In the genomic region with DNA sequence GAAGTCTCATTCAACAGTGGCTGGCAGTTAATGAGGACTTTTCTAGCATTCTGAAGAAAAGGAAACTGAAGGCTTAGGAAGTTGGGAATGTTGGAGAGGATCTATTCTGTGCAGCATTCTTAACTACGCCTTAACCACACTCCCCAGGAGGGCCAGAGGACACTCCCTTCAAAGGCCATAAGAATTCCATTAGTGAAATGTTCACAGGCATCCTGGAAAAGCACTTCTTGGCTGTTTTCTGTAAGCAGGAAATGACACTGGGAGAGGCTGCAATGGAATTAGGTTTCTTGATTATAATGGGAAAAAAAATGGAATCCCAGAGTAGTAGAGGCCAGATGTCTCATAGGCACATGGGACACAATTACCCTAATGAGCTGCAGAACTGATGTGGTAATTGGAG, we compare ENCODE assay signal across 15 cellular contexts.
DNase-seq lines count a peak whose midpoint lies in the region; ATAC-seq and TF ChIP-seq lines count a peak whose summit lies in the region.
"Had no signal": no experiment of that assay in that cellular context is flagged by ENCODE, and none has a peak within 500 bp of the region (broad histone marks: within the 10 kb centered on the region; RNA-seq: fewer than 3 reads in every experiment).

No MANE protein-coding gene starts in this region.

- H3K27me3 ChIP-seq in heart right ventricle (no peaks in the 10 kb centered on the region), right atrium auricular region (no peaks in the 10 kb centered on the region), adipocyte (replicated peaks; ENCODE audit: control insufficient read depth, insufficient read depth, low read length) (no peaks in the 10 kb centered on the region)

- no peak overlapping the region for H3K4me3 ChIP-seq in heart right ventricle
- no peak overlapping the region for H3K4me3 ChIP-seq in right atrium auricular region
- H3K4me3 ChIP-seq in adipocyte (ENCODE audit: low read length) = peak overlapping the region; percentile 31

- H3K27me3 Mint-ChIP-seq in activated naive CD8-positive, alpha-beta T cell treated with anti-CD3 and anti-CD28 coated beads, Interleukin-2, amount 50 U/mL, for 24 hours = peaks cover 2% of the 10 kb centered on the region

- intact Hi-C loops in heart right ventricle (cut with DNase I) = no loop called here

- H3K9me3 Mint-ChIP-seq in activated naive CD8-positive, alpha-beta T cell treated with anti-CD3 and anti-CD28 coated beads, Interleukin-2, amount 50 U/mL, for 24 hours = peaks cover 8% of the 10 kb centered on the region

- WGBS in heart right ventricle, 2 donors = 39 to 56% methylated on average over 1 of the region's 1 CpG

- H3K27ac Mint-ChIP-seq in activated naive CD8-positive, alpha-beta T cell treated with anti-CD3 and anti-CD28 coated beads, Interleukin-2, amount 50 U/mL, for 24 hours = no peak overlapping the region
- H3K27ac Mint-ChIP-seq: H9 had no signal

- DNase-seq in heart right ventricle = no peak
- DNase-seq in right atrium auricular region (ENCODE audit: low spot score) = no peak
- peak; percentile 38 for DNase-seq in adipocyte (ENCODE audit: low read depth)
- peak; percentile 47 for DNase-seq in iris pigment epithelial cell (ENCODE audit: low read depth)
- DNase-seq in activated CD4-positive, alpha-beta T cell treated with anti-CD3 and anti-CD28 coated beads for 1 hour = no peak
- DNase-seq in activated naive CD8-positive, alpha-beta T cell treated with anti-CD3 and anti-CD28 coated beads, Interleukin-2, amount 50 U/mL, for 24 hours = no peak
- no peak for DNase-seq in DMS153 (lab: John Stamatoyannopoulos, UW)
- DNase-seq: DMS79; effector CD4-positive, alpha-beta T cell; H9; NCI-H1436 treated with DMSO at 0.1 percent for 48 hours; NCI-H748 treated with DMSO at 0.1 percent for 48 hours; trophoblast cell had no signal

- H3K4me1 ChIP-seq in heart right ventricle (peaks cover 0 to 20% (median 9%) of the 10 kb centered on the region in 9 donors), right atrium auricular region (peaks cover 0 to 11% of the 10 kb centered on the region in 2 donors), adipocyte (ENCODE audit: control insufficient read depth, insufficient read depth, low read length) (peaks cover 13% of the 10 kb centered on the region)

- ATAC-seq in heart right ventricle (peak; percentile 65 to 96 (median 91)), HG03139 (IDR thresholded peaks at IDR 0.05; ENCODE audit: unreplicated experiment) (no peak)
- ATAC-seq in activated naive CD8-positive, alpha-beta T cell treated with anti-CD3 and anti-CD28 coated beads, Interleukin-2, amount 50 U/mL, for 24 hours = no peak

- H3K36me3 Mint-ChIP-seq in activated naive CD8-positive, alpha-beta T cell treated with anti-CD3 and anti-CD28 coated beads, Interleukin-2, amount 50 U/mL, for 24 hours (ENCODE audit: low read depth) = no peaks in the 10 kb centered on the region

- no peak overlapping the region for H3K4me3 Mint-ChIP-seq in activated naive CD8-positive, alpha-beta T cell treated with anti-CD3 and anti-CD28 coated beads, Interleukin-2, amount 50 U/mL, for 24 hours
- H3K4me3 Mint-ChIP-seq: H9 had no signal

- H3K4me1 Mint-ChIP-seq in activated naive CD8-positive, alpha-beta T cell treated with anti-CD3 and anti-CD28 coated beads, Interleukin-2, amount 50 U/mL, for 24 hours = peaks cover 8% of the 10 kb centered on the region
- H3K4me1 Mint-ChIP-seq: H9 had no signal

- H3K27ac ChIP-seq in heart right ventricle (peak overlapping the region in 9 of 10 donors; percentile 18 to 79 (median 68)), right atrium auricular region (peak overlapping the region in 1 of 2 donors; percentile 18)
- H3K27ac ChIP-seq: VCaP had no signal

- H3K9me3 ChIP-seq in heart right ventricle = peaks cover 0 to 11% (median 0%) of the 10 kb centered on the region in 11 donors
- no peaks in the 10 kb centered on the region for H3K9me3 ChIP-seq in right atrium auricular region
- no peaks in the 10 kb centered on the region for H3K9me3 ChIP-seq in adipocyte (ENCODE audit: control insufficient read depth, low read length)

- no peak for TF ChIP-seq CTCF in heart right ventricle (IDR thresholded peaks at IDR 0.05)
- TF ChIP-seq CTCF in right atrium auricular region (IDR thresholded peaks at IDR 0.05) = no peak

- peak overlapping the region; percentile 30 for H3K9ac ChIP-seq in adipocyte (ENCODE audit: low read length)

- H3K36me3 ChIP-seq in heart right ventricle (no peaks in the 10 kb centered on the region), right atrium auricular region (no peaks in the 10 kb centered on the region), adipocyte (ENCODE audit: control insufficient read depth, insufficient read depth, low read length, severe bottlenecking) (no peaks in the 10 kb centered on the region)

Comparison
In these comparisons a context has a peak if more than half of its experiments do, and no peak if none do; other contexts are left out.
1. ATAC-seq: peak in heart right ventricle (8 of 8); none in activated naive CD8-positive, alpha-beta T cell treated with anti-CD3 and anti-CD28 coated beads, Interleukin-2, amount 50 U/mL, for 24 hours (single experiment) and HG03139 (single experiment).
2. DNase-seq: peak in adipocyte (single experiment) and iris pigment epithelial cell (single experiment); none in heart right ventricle (0 of 2), right atrium auricular region (single experiment), activated CD4-positive, alpha-beta T cell treated with anti-CD3 and anti-CD28 coated beads for 1 hour (single experiment), activated naive CD8-positive, alpha-beta T cell treated with anti-CD3 and anti-CD28 coated beads, Interleukin-2, amount 50 U/mL, for 24 hours (single experiment) and DMS153 (single experiment).